Comparison of ENCODE assay signal across 18 cellular contexts in the genomic region with DNA sequence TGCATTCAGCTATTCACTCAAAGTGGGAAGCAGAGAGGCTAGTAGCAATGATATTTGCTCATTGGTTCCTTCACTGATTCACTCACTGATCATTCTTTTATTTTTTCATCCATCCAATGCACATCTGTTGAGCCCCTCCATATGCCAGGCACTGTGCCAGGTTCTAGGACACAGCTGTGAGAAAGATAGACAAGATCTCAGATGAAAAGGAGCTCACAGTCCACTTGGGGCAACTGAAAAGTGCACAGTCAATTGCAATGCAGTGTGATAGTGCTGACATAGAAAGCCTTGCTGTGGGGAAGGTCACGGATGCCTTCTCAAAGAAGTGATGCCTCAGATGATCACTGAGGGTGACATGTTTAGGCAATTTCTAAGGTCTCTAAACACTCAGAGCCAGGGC.
"Had no signal": no experiment of that assay in that cellular context is flagged by ENCODE, and none has a peak within 500 bp of the region (broad histone marks: within the 10 kb centered on the region; RNA-seq: fewer than 3 reads in every experiment).

No MANE protein-coding gene starts in this region.

- H3K36me3 ChIP-seq: heart left ventricle, neutrophil, right lobe of liver, transverse colon had no signal

- H3K27me3 Mint-ChIP-seq: naive thymus-derived CD8-positive, alpha-beta T cell had no signal

- H3K27me3 ChIP-seq: heart left ventricle, neutrophil, right lobe of liver, testis, transverse colon had no signal

- H3K4me3 ChIP-seq: heart left ventricle, psoas muscle, right lobe of liver, testis, transverse colon had no signal

- ATAC-seq: esophagus mucosa; heart left ventricle; naive thymus-derived CD8-positive, alpha-beta T cell; psoas muscle; right lobe of liver; stimulated activated effector memory CD8-positive, alpha-beta T cell treated with anti-CD3 and anti-CD28 coated beads, Interleukin-12 subunit alpha, Interleukin-12 subunit beta, amount 100 ng/mL, for 72 hours; stimulated activated naive CD8-positive, alpha-beta T cell treated with anti-CD3 and anti-CD28 coated beads, Interleukin-15, amount 100 ng/mL, for 72 hours had no signal

- H3K9me3 ChIP-seq: heart left ventricle, neutrophil, psoas muscle, right lobe of liver, testis, transverse colon had no signal

- DNase-seq: cortex of kidney; effector memory CD4-positive, alpha-beta T cell; heart left ventricle; hypothalamus; kidney glomerular epithelial cell; mesendoderm; naive thymus-derived CD8-positive, alpha-beta T cell; psoas muscle; retina; right lobe of liver; stimulated activated CD4-positive, alpha-beta T cell treated with anti-CD3 and anti-CD28 coated beads, Interleukin-4, amount 100 ng/mL, for 1 hour; stimulated activated CD8-positive, alpha-beta memory T cell treated with anti-CD3 and anti-CD28 coated beads, Interleukin-4, amount 100 ng/mL, for 48 hours; stimulated activated naive CD8-positive, alpha-beta T cell treated with anti-CD3 and anti-CD28 coated beads, Interleukin-15, amount 100 ng/mL, for 72 hours; testis; transverse colon had no signal

- H3K4me1 ChIP-seq: right lobe of liver, testis, transverse colon had no signal

- H3K27ac Mint-ChIP-seq: naive thymus-derived CD8-positive, alpha-beta T cell; stimulated activated effector memory CD8-positive, alpha-beta T cell treated with anti-CD3 and anti-CD28 coated beads, Interleukin-12 subunit alpha, Interleukin-12 subunit beta, amount 100 ng/mL, for 72 hours; stimulated activated naive CD8-positive, alpha-beta T cell treated with anti-CD3 and anti-CD28 coated beads, Interleukin-15, amount 100 ng/mL, for 72 hours had no signal

- H3K4me3 Mint-ChIP-seq: naive thymus-derived CD8-positive, alpha-beta T cell; stimulated activated effector memory CD8-positive, alpha-beta T cell treated with anti-CD3 and anti-CD28 coated beads, Interleukin-12 subunit alpha, Interleukin-12 subunit beta, amount 100 ng/mL, for 72 hours; stimulated activated naive CD8-positive, alpha-beta T cell treated with anti-CD3 and anti-CD28 coated beads, Interleukin-15, amount 100 ng/mL, for 72 hours had no signal

- H3K9me3 Mint-ChIP-seq: stimulated activated effector memory CD8-positive, alpha-beta T cell treated with anti-CD3 and anti-CD28 coated beads, Interleukin-12 subunit alpha, Interleukin-12 subunit beta, amount 100 ng/mL, for 72 hours had no signal

- H3K27ac ChIP-seq: heart left ventricle, neutrophil, psoas muscle, right lobe of liver, testis, transverse colon had no signal

- H3K36me3 Mint-ChIP-seq: naive thymus-derived CD8-positive, alpha-beta T cell; stimulated activated effector memory CD8-positive, alpha-beta T cell treated with anti-CD3 and anti-CD28 coated beads, Interleukin-12 subunit alpha, Interleukin-12 subunit beta, amount 100 ng/mL, for 72 hours had no signal
